Comparison of ENCODE assay signal across 1 cellular context in the genomic region with DNA sequence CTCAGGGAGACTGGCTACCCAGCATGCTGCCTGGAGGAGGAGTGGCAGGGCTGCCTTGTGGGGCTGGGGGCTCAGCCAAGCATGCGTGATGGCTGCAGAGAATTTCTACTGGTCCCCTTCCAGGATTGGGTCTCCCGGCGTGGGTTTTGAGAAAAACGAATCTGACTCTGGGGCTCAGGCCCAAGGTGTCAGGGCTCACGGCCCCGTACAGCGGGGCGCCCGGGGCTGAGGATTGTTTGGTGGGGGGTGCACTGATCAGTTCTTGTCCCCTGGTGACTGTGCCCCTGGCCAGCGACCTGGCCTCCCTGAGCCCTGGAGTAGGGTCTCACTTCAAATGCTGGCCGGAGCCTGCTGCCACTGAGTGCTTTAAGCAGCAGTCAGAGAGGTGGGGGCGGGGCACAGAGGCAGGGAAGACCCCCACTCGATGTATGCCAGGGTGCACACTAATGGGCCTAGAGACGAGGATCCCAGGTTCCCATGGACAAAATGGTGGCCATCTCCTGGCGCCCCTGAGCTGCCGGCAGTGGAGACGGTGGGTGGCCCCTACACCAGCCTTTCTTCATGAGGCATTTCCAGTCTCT.
TF ChIP-seq lines count a peak whose summit lies in the region.

No MANE protein-coding gene starts in this region.

TF ChIP-seq in H1, 55 proteins besides CTCF, POLR2A, EP300 and RAD21:
- TF ChIP-seq BACH1 (IDR thresholded peaks at IDR 0.05; ENCODE audit: low read length) (no peak), CREB1 (IDR thresholded peaks at IDR 0.05) (no peak), TCF12 (IDR thresholded peaks at IDR 0.05; ENCODE audit: low read depth, low read length) (no peak), E2F6 (IDR thresholded peaks at IDR 0.05) (no peak)
